Comparison of ENCODE assay signal across 6 cellular contexts in the genomic region with DNA sequence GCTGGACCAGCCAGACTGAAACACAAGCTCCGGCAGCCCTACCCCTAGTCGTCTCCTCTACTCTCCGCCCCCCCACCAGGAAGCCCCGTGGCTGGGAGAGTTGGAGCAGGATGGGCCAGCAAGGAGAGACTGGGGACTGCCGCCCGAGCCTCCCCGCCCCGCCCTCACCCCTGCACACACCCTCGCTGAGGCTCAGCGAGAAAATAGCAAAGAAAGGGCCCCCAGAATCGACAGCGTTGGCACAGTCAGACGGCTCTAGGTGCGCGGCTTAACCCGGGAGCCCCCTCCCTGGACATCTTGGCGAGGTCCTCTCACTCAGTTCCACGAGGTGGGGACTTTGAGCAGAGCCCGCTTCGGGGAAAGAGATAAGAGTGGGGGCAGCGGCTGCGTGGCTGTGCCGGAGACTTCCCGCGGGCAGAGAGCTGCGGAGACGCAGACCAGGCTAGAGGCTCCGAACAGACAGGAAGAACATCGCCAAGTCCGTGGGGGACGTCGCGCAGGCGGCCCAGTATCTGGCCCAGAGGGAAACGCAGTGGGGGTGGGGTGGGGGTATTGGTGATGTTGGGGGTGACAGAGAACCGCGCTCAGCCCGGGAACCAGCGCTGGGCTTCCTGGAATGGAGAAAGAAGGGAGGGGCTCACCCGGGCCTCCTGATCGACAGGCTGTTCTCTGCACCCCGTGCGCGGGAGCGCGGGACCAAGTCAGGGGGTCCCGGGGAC. TPM values are rescaled to one million over a fixed set of nuclear protein-coding genes. Genes with fewer than 3 reads are reported as not detected.
A peak's percentile ranks its signal among the peaks of the same experiment; 100 is the strongest.
DNase-seq lines count a peak whose midpoint lies in the region; ATAC-seq and TF ChIP-seq lines count a peak whose summit lies in the region.

No MANE protein-coding gene starts in this region.

- intact Hi-C loops in natural killer cell (cut with micrococcal nuclease) = no loop called here

- peak overlapping the region in 1 of 2 donors; percentile 32 for H3K27ac Mint-ChIP-seq in natural killer cell

- peaks cover 33 to 48% of the 10 kb centered on the region in 2 donors for H3K4me1 Mint-ChIP-seq in natural killer cell

- no peaks in the 10 kb centered on the region for H3K9me3 Mint-ChIP-seq in natural killer cell

- peak overlapping the region; percentile 30 for H3K4me3 ChIP-seq in astrocyte of the spinal cord (ENCODE audit: low read depth, low read length)

- ATAC-seq in natural killer cell = peak in 1 of 3 donors; percentile 7
- no peak for ATAC-seq in HG02759 (IDR thresholded peaks at IDR 0.05; ENCODE audit: unreplicated experiment)

- TF ChIP-seq CTCF in astrocyte of the spinal cord (IDR thresholded peaks at IDR 0.05; ENCODE audit: low read depth, low read length) (no peak), natural killer cell (IDR thresholded peaks at IDR 0.05) (no peak)

- H3K27me3 Mint-ChIP-seq in natural killer cell (ENCODE audit: low read depth in 2 of 2) = peaks cover 32 to 33% of the 10 kb centered on the region in 2 donors

- peak overlapping the region; percentile 90 for H3K4me3 Mint-ChIP-seq in natural killer cell

- in situ Hi-C loops in G401 (cut with HindIII; ENCODE audit: low sequenced_read_pairs) = no loop called here
- in situ Hi-C loops in astrocyte of the spinal cord (cut with HindIII; ENCODE audit: low sequenced_read_pairs) = no loop called here

- peak; percentile 47 for DNase-seq in G401 (ENCODE audit: low spot score)
- DNase-seq in astrocyte of the spinal cord (ENCODE audit: low read depth, low spot score) = no peak
- DNase-seq in natural killer cell = no peak
- no peak for DNase-seq in NCI-H774 (lab: John Stamatoyannopoulos, UW)
- DNase-seq in SW 1271 (lab: John Stamatoyannopoulos, UW) = no peak

- H3K36me3 Mint-ChIP-seq in natural killer cell = peaks cover 9% of the 10 kb centered on the region

RNA-seq across cellular contexts. Expression of gene TRIM7, which starts 1.0 kb away (rescaled TPM):
- 3.9 and 5.1 TPM in 2 replicates for total RNA-seq in G401 (2014; rRNA removed; shearing (Covaris generic))
- 1 to 10 TPM in 1 of 3 donors, under 1 TPM in 1, not detected in 1; 0.73 to 1.2 TPM for total RNA-seq in natural killer cell

RNA-seq across cellular contexts. Expression of gene TRIM41, which starts 19.1 kb away (rescaled TPM):
- 23.0 and 27.3 TPM in 2 replicates for total RNA-seq in G401 (2014; rRNA removed; shearing (Covaris generic))
- 10 to 100 TPM; 33.4 to 41.6 (median 36.0) TPM for total RNA-seq in natural killer cell

RNA-seq across cellular contexts. Expression of gene RACK1, which starts 39.7 kb away (rescaled TPM):
- total RNA-seq in G401 (2014; rRNA removed; shearing (Covaris generic)) = 4,601 and 5,352 TPM in 2 replicates
- total RNA-seq in natural killer cell = 1,000 to 10,000 TPM; 1,089 to 1,233 (median 1,138) TPM

RNA-seq across cellular contexts. Expression of gene OR2V2, which starts 56.6 kb away (rescaled TPM):
- total RNA-seq in G401 (2014; rRNA removed; shearing (Covaris generic)) = not detected in 2 replicates
- not detected for total RNA-seq in natural killer cell

RNA-seq across cellular contexts. Expression of gene TRIM52, which starts 56.9 kb away (rescaled TPM):
- total RNA-seq in G401 (2014; rRNA removed; shearing (Covaris generic)) = 2.5 and 3.6 TPM in 2 replicates
- total RNA-seq in natural killer cell = 10 to 100 TPM; 43.4 to 60.0 (median 44.4) TPM
